In genomic region chr1:93779540-93780121, GRCh38 we compare ENCODE assay signal across 14 cellular contexts.
DNase-seq lines count a peak whose midpoint lies in the region; ATAC-seq and TF ChIP-seq lines count a peak whose summit lies in the region.
"Had no signal": no experiment of that assay in that cellular context is flagged by ENCODE, and none has a peak within 500 bp of the region (broad histone marks: within the 10 kb centered on the region; RNA-seq: fewer than 3 reads in every experiment).

No MANE protein-coding gene starts in this region.

- intact Hi-C loops in left ventricle myocardium inferior (cut with micrococcal nuclease): no loop called here
- intact Hi-C loops in cardiac septum (cut with DNase I): no loop called here

- no peak overlapping the region for H3K27ac Mint-ChIP-seq in activated T-cell treated with anti-CD3 and anti-CD28 coated beads, Interleukin-2, amount 50 U/mL, for 72 hours
- H3K27ac Mint-ChIP-seq: activated naive CD8-positive, alpha-beta T cell; CD4-positive, CD25-positive, alpha-beta regulatory T cell; mesothelial cell of epicardium; stimulated activated naive CD8-positive, alpha-beta T cell treated with anti-CD3 and anti-CD28 coated beads, Interleukin-15, Interleukin-2, amounts not matched to agents 100 ng/mL and 50 ng/mL, for 24 hours had no signal

- CTCF ChIA-PET in RWPE1 (lab: Yijun Ruan, JAX): no interaction called here

- no peaks in the 10 kb centered on the region for H3K9me3 Mint-ChIP-seq in activated T-cell treated with anti-CD3 and anti-CD28 coated beads, Interleukin-2, amount 50 U/mL, for 72 hours
- H3K9me3 Mint-ChIP-seq: stimulated activated naive CD8-positive, alpha-beta T cell treated with anti-CD3 and anti-CD28 coated beads, Interleukin-15, Interleukin-2, amounts not matched to agents 100 ng/mL and 50 ng/mL, for 24 hours had no signal

- no peaks in the 10 kb centered on the region for H3K4me1 Mint-ChIP-seq in activated T-cell treated with anti-CD3 and anti-CD28 coated beads, Interleukin-2, amount 50 U/mL, for 72 hours (ENCODE audit: low read depth)
- H3K4me1 Mint-ChIP-seq: CD4-positive, CD25-positive, alpha-beta regulatory T cell had no signal

- H3K4me3 ChIP-seq in left ventricle myocardium inferior: no peak overlapping the region
- H3K4me3 ChIP-seq in fibroblast of mammary gland (ENCODE audit: control insufficient read depth, low read depth, low read length): no peak overlapping the region

- H3K27ac ChIP-seq in left ventricle myocardium inferior (replicated peaks): peak overlapping the region; percentile 52
- H3K27ac ChIP-seq in RWPE1: peak overlapping the region; percentile 94

- H3K36me3 ChIP-seq in left ventricle myocardium inferior: no peaks in the 10 kb centered on the region

- in situ Hi-C loops in ACHN (cut with HindIII; ENCODE audit: low pct_ligation_motif_present, low pct_unique_long_range_greater_than_20kb, low sequenced_read_pairs): no loop called here

- H3K27me3 Mint-ChIP-seq in activated T-cell treated with anti-CD3 and anti-CD28 coated beads, Interleukin-2, amount 50 U/mL, for 72 hours (ENCODE audit: low read depth): peaks cover 11% of the 10 kb centered on the region
- H3K27me3 Mint-ChIP-seq: stimulated activated naive CD8-positive, alpha-beta T cell treated with anti-CD3 and anti-CD28 coated beads, Interleukin-15, Interleukin-2, amounts not matched to agents 100 ng/mL and 50 ng/mL, for 24 hours had no signal

- no peaks in the 10 kb centered on the region for H3K9me3 ChIP-seq in left ventricle myocardium inferior (replicated peaks)

- no peaks in the 10 kb centered on the region for H3K4me1 ChIP-seq in left ventricle myocardium inferior

- DNase-seq in left ventricle myocardium inferior: no peak
- DNase-seq in cardiac septum (ENCODE audit: low spot score): no peak
- DNase-seq in RWPE1 (ENCODE audit: low spot score): peak; percentile 98
- DNase-seq in fibroblast of mammary gland (ENCODE audit: low read depth): peak; percentile 80
- no peak for DNase-seq in activated T-cell treated with anti-CD3 and anti-CD28 coated beads for 4 hours
- DNase-seq in ACHN: no peak
- DNase-seq in activated naive CD4-positive, alpha-beta T cell treated with anti-CD3 and anti-CD28 coated beads, Interleukin-2, amount 50 U/mL, for 16 hours: no peak
- no peak for DNase-seq in activated T-cell treated with anti-CD3 and anti-CD28 coated beads, Interleukin-2, amount 50 U/mL, for 72 hours
- DNase-seq: CD4-positive, CD25-positive, alpha-beta regulatory T cell; GOT3; stimulated activated CD4-positive, alpha-beta T cell treated with anti-CD3 and anti-CD28 coated beads, Interleukin-12 subunit alpha, Interleukin-12 subunit beta, amount 100 ng/mL, for 4 hours had no signal

- ATAC-seq in activated T-cell treated with anti-CD3 and anti-CD28 coated beads, Interleukin-2, amount 50 U/mL, for 72 hours (replicated peaks in 1 of 2): no peak

- POLR2A ChIA-PET in RWPE1 (lab: Yijun Ruan, JAX; ENCODE audit: low non-redundant PET): no interaction called here

- H3K4me3 Mint-ChIP-seq in activated T-cell treated with anti-CD3 and anti-CD28 coated beads, Interleukin-2, amount 50 U/mL, for 72 hours: no peak overlapping the region
- H3K4me3 Mint-ChIP-seq: activated naive CD8-positive, alpha-beta T cell; CD4-positive, CD25-positive, alpha-beta regulatory T cell; mesothelial cell of epicardium; stimulated activated naive CD8-positive, alpha-beta T cell treated with anti-CD3 and anti-CD28 coated beads, Interleukin-15, Interleukin-2, amounts not matched to agents 100 ng/mL and 50 ng/mL, for 24 hours had no signal

- no peak for TF ChIP-seq CTCF in left ventricle myocardium inferior (IDR thresholded peaks at IDR 0.05; ENCODE audit: borderline replicate concordance)
- TF ChIP-seq CTCF in RWPE1 (conservative IDR thresholded peaks at IDR 0.05; ENCODE audit: low read depth): no peak
- no peak for TF ChIP-seq CTCF in fibroblast of mammary gland (conservative IDR thresholded peaks at IDR 0.05; ENCODE audit: control insufficient read depth, insufficient read depth, low read depth, low read length)

- H3K36me3 Mint-ChIP-seq in activated T-cell treated with anti-CD3 and anti-CD28 coated beads, Interleukin-2, amount 50 U/mL, for 72 hours (ENCODE audit: insufficient read depth in 2 of 2): no peaks in the 10 kb centered on the region
- H3K36me3 Mint-ChIP-seq: CD4-positive, CD25-positive, alpha-beta regulatory T cell; mesothelial cell of epicardium had no signal

- no peaks in the 10 kb centered on the region for H3K27me3 ChIP-seq in left ventricle myocardium inferior (ENCODE audit: low read depth)

Comparison
In these comparisons a context has a peak if more than half of its experiments do, and no peak if none do; other contexts are left out.
1. DNase-seq: peak in RWPE1 (single experiment) and fibroblast of mammary gland (single experiment); none in left ventricle myocardium inferior (single experiment), cardiac septum (single experiment), activated T-cell treated with anti-CD3 and anti-CD28 coated beads for 4 hours (single experiment), ACHN (single experiment), activated naive CD4-positive, alpha-beta T cell treated with anti-CD3 and anti-CD28 coated beads, Interleukin-2, amount 50 U/mL, for 16 hours (single experiment) and activated T-cell treated with anti-CD3 and anti-CD28 coated beads, Interleukin-2, amount 50 U/mL, for 72 hours (0 of 2).